Comparison of ENCODE assay signal across 7 cellular contexts in the genomic region with DNA sequence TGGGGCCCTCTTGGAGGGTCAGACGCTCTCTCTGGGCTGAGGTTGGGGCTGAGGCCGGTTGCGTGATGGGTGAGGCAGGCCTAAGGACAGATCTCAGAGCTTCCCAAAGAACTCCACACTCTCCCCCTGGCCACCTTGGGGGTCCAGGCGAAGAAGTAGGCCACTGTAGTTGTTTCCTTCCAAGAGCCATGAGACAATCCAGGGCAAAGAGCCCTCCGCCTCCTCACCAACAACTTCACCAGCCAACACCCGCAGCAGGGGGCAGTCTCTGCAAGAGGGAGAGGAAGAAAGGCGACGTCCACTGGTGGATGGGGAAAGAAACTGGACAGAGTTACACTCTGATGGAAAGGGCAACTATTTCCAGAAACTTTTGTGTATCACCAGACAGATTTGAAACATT. TPM values are rescaled to one million over a fixed set of nuclear protein-coding genes. Genes with fewer than 3 reads are reported as not detected.
DNase-seq lines count a peak whose midpoint lies in the region; ATAC-seq, FAIRE-seq and TF ChIP-seq lines count a peak whose summit lies in the region.
"Had no signal": no experiment of that assay in that cellular context is flagged by ENCODE, and none has a peak within 500 bp of the region (broad histone marks: within the 10 kb centered on the region; RNA-seq: fewer than 3 reads in every experiment).

No MANE protein-coding gene starts in this region.

- H3K36me3 ChIP-seq in PC-9 (ENCODE audit: low read depth): no peaks in the 10 kb centered on the region

- no peak for FAIRE-seq in H54 (lab: Jason Lieb, UNC)

- H2AFZ ChIP-seq in PC-9: no peak overlapping the region

- CTCF ChIA-PET in PC-9 (lab: Charles Lee): no interaction called here

- ATAC-seq in GM19452 (IDR thresholded peaks at IDR 0.05; ENCODE audit: unreplicated experiment): no peak

- H3F3A ChIP-seq in PC-9 (ENCODE audit: insufficient read depth, low read depth): no peaks in the 10 kb centered on the region

- no peak for TF ChIP-seq POLR2A in H54 (IDR thresholded peaks at IDR 0.05; ENCODE audit: low read depth, low read length)

- DNase-seq in Ammon's horn (ENCODE audit: low spot score): peak; percentile 74
- peak; percentile 24 for DNase-seq in OCI-M1 (lab: John Stamatoyannopoulos, UW)
- peak; percentile 50 for DNase-seq in iPS-NIHi7 (ENCODE audit: extremely low spot score)
- DNase-seq in PC-9: no peak
- no peak for DNase-seq in H54 (ENCODE audit: insufficient read length, low spot score)

- intact Hi-C loops in PC-9 (cut with micrococcal nuclease; ENCODE audit: unreplicated experiment): no loop called here

- POLR2A ChIA-PET in PC-9 (lab: Charles Lee; ENCODE audit: unreplicated experiment): no interaction called here

- no peaks in the 10 kb centered on the region for H4K20me1 ChIP-seq in PC-9 (ENCODE audit: insufficient read depth)

- no peaks in the 10 kb centered on the region for H3K27me3 ChIP-seq in PC-9 (ENCODE audit: insufficient read depth, low read depth)

- no peak overlapping the region for H3K27ac ChIP-seq in PC-9

- no peaks in the 10 kb centered on the region for H3K9me2 ChIP-seq in PC-9 (ENCODE audit: insufficient read depth)

- H3K9me3 ChIP-seq in PC-9 (ENCODE audit: insufficient read depth, low read depth): no peaks in the 10 kb centered on the region

- no TSS peak for BruUV-seq in PC-9 (replicated peaks; lab: Mats Ljungman, UMichigan)

- peaks cover 12% of the 10 kb centered on the region; the same call in 1 of the 2 replicates for H3K4me1 ChIP-seq in PC-9 (replicated peaks; ENCODE audit: insufficient read depth)

- no peak overlapping the region for H3K4me2 ChIP-seq in PC-9

- H3K4me3 ChIP-seq in PC-9: no peak overlapping the region

- TF ChIP-seq CTCF in PC-9 (conservative IDR thresholded peaks at IDR 0.05): no peak

- H3K79me2 ChIP-seq in PC-9 (ENCODE audit: low read depth): no peaks in the 10 kb centered on the region

RNA-seq across cellular contexts. Expression of a gene that starts 10.7 kb away (rescaled TPM):
- 44.2 and 66.2 TPM in 2 replicates for total RNA-seq in PC-9 (2021)

RNA-seq across cellular contexts. Expression of a gene that starts 10.9 kb away (rescaled TPM):
- total RNA-seq in PC-9 (2021): 23.4 and 26.0 TPM in 2 replicates

RNA-seq across cellular contexts. Expression of a gene that starts 18.0 kb away (rescaled TPM):
- 30.5 and 36.1 TPM in 2 replicates for total RNA-seq in PC-9 (2021)

RNA-seq across cellular contexts. Expression of a gene that starts 27.8 kb away (rescaled TPM):
- 4.8 and 5.6 TPM in 2 replicates for total RNA-seq in PC-9 (2021)
- total RNA-seq: temporal lobe had no signal

RNA-seq across cellular contexts. Expression of a gene that starts 57.7 kb away (rescaled TPM):
- total RNA-seq in PC-9 (2021): 0.35 and 0.81 TPM in 2 replicates

Comparison
In these comparisons a context has a peak if more than half of its experiments do, and no peak if none do; other contexts are left out.
1. DNase-seq: peak in Ammon's horn (single experiment), OCI-M1 (single experiment) and iPS-NIHi7 (single experiment); none in PC-9 (0 of 2) and H54 (single experiment).